ENCODE assay signal across 9 cellular contexts in genomic region chr7:6576024-6576866, GRCh38. TPM values are rescaled to one million over a fixed set of nuclear protein-coding genes. Genes with fewer than 3 reads are reported as not detected.
A peak's percentile ranks its signal among the peaks of the same experiment; 100 is the strongest.
DNase-seq lines count a peak whose midpoint lies in the region; ATAC-seq, FAIRE-seq and TF ChIP-seq lines count a peak whose summit lies in the region.
"Had no signal": no experiment of that assay in that cellular context is flagged by ENCODE, and none has a peak within 500 bp of the region (broad histone marks: within the 10 kb centered on the region; RNA-seq: fewer than 3 reads in every experiment).

No MANE protein-coding gene starts in this region.

- TF ChIP-seq POLR2A in GM12892 (IDR thresholded peaks at IDR 0.05; ENCODE audit: low read depth, low read length) = no peak

- no peak for FAIRE-seq in GM12892 (lab: Jason Lieb, UNC)

- intact Hi-C loops in MCF 10A (cut with micrococcal nuclease) = no loop called here
- intact Hi-C loops in head of caudate nucleus (cut with DNase I) = no loop called here

- H3K9ac ChIP-seq in BLaER1 treated with 17β-estradiol and CSF1 and Interleukin-3, amounts not matched to agents 10 nM and 100 nM = peak overlapping the region in 9 of 11 experiments; percentile 21 to 95 (median 90); a peak in 13 of 22 replicates

- H3K27ac ChIP-seq in BLaER1 treated with 17β-estradiol and CSF1 and Interleukin-3, amounts not matched to agents 10 nM and 100 nM = peak overlapping the region in 10 of 11 experiments; percentile 36 to 97 (median 92); a peak in 20 of 22 replicates

- H3K4me3 Mint-ChIP-seq in IgD-negative memory B cell (peak overlapping the region; percentile 59 to 91 (median 72)), MCF 10A (ENCODE audit: unreplicated experiment) (peak overlapping the region; percentile 85), nephron progenitor cell (peak overlapping the region; percentile 73)

- POLR2A ChIA-PET in MCF 10A (lab: Yijun Ruan, JAX) = interaction anchor here (0.7 kb wide), 1 partner anchor 13 kb away, joined by 3 read pairs; the partner anchor contains the start of gene INTS15

- peaks cover 9 to 14% (median 10%) of the 10 kb centered on the region in 3 donors for H3K4me1 Mint-ChIP-seq in IgD-negative memory B cell
- H3K4me1 Mint-ChIP-seq in MCF 10A (ENCODE audit: insufficient read depth, unreplicated experiment) = peaks cover 10% of the 10 kb centered on the region
- H3K4me1 Mint-ChIP-seq in nephron progenitor cell = peaks cover 31% of the 10 kb centered on the region

- no peaks in the 10 kb centered on the region; a peak in 1 of 22 replicates for H4K20me1 ChIP-seq in BLaER1 treated with 17β-estradiol and CSF1 and Interleukin-3, amounts not matched to agents 10 nM and 100 nM

- CTCF ChIA-PET in MCF 10A (lab: Yijun Ruan, JAX) = interaction anchor here (0.6 to 3.0 kb wide), 6 partner anchors 10 to 977 kb away, joined by 3 to 12 read pairs (median 3); no protein-coding TSS in a partner anchor

- peaks cover 4% of the 10 kb centered on the region for H3K27me3 Mint-ChIP-seq in IgD-negative memory B cell
- no peaks in the 10 kb centered on the region for H3K27me3 Mint-ChIP-seq in MCF 10A (ENCODE audit: insufficient read depth, unreplicated experiment)
- H3K27me3 Mint-ChIP-seq in nephron progenitor cell (ENCODE audit: low read depth, poor library complexity) = peaks cover 19% of the 10 kb centered on the region

- TSS peak; percentile 74 for BruUV-seq in MCF 10A (replicated peaks; lab: Mats Ljungman, UMichigan)

- 0 out of 22 replicates have a peak, but pooled peaks cover 0 to 4% (median 0%) of the 10 kb centered on the region in 11 experiments for H3K36me3 ChIP-seq in BLaER1 treated with 17β-estradiol and CSF1 and Interleukin-3, amounts not matched to agents 10 nM and 100 nM

- peaks cover 58 to 94% (median 92%) of the 10 kb centered on the region in 10 experiments for H3K4me1 ChIP-seq in BLaER1 treated with 17β-estradiol and CSF1 and Interleukin-3, amounts not matched to agents 10 nM and 100 nM

- TF ChIP-seq CTCF in MCF 10A (IDR thresholded peaks at IDR 0.05; ENCODE audit: unreplicated experiment) = no peak
- no peak for TF ChIP-seq CTCF in nephron progenitor cell (IDR thresholded peaks at IDR 0.05)

- H3K27ac Mint-ChIP-seq in IgD-negative memory B cell (peak overlapping the region in 1 of 3 donors; percentile 79), MCF 10A (ENCODE audit: low read depth, unreplicated experiment) (peak overlapping the region; percentile 95), nephron progenitor cell (no peak overlapping the region)

- H3K9me3 Mint-ChIP-seq in IgD-negative memory B cell = no peaks in the 10 kb centered on the region
- H3K9me3 Mint-ChIP-seq in MCF 10A (ENCODE audit: unreplicated experiment) = no peaks in the 10 kb centered on the region
- no peaks in the 10 kb centered on the region for H3K9me3 Mint-ChIP-seq in nephron progenitor cell

- peak overlapping the region; percentile 54 to 92 (median 85) for H3K4me2 ChIP-seq in BLaER1 treated with 17β-estradiol and CSF1 and Interleukin-3, amounts not matched to agents 10 nM and 100 nM

- no peaks in the 10 kb centered on the region for H3K9me3 ChIP-seq in BLaER1 treated with 17β-estradiol and CSF1 and Interleukin-3, amounts not matched to agents 10 nM and 100 nM (replicated peaks in 1 of 11)

- H3K36me3 Mint-ChIP-seq in IgD-negative memory B cell (peaks cover 1% of the 10 kb centered on the region), MCF 10A (ENCODE audit: insufficient read depth, unreplicated experiment) (peaks cover 10% of the 10 kb centered on the region), nephron progenitor cell (ENCODE audit: low read depth) (peaks cover 24% of the 10 kb centered on the region)

- no peaks in the 10 kb centered on the region for H3K27me3 ChIP-seq in BLaER1 treated with 17β-estradiol and CSF1 and Interleukin-3, amounts not matched to agents 10 nM and 100 nM

- peak overlapping the region in 9 of 10 experiments; percentile 56 to 79 (median 67); a peak in 15 of 20 replicates for H3K4me3 ChIP-seq in BLaER1 treated with 17β-estradiol and CSF1 and Interleukin-3, amounts not matched to agents 10 nM and 100 nM

- ATAC-seq in GM18858 (IDR thresholded peaks at IDR 0.05; ENCODE audit: unreplicated experiment) = no peak
- ATAC-seq in GM18520 (IDR thresholded peaks at IDR 0.05; ENCODE audit: unreplicated experiment) = no peak

- DNase-seq in MCF 10A (ENCODE audit: unreplicated experiment) (no peak), nephron progenitor cell (no peak), GM12892 (ENCODE audit: insufficient read length) (no peak), head of caudate nucleus (no peak)

RNA-seq across cellular contexts. Expression of gene ZDHHC4, which starts 1.0 kb away (rescaled TPM):
- 71.7 TPM for polyA plus RNA-seq in IgD-negative memory B cell
- 41.8 and 45.6 TPM in 2 replicates for total RNA-seq in MCF 10A (2022)
- 27.8 TPM for polyA plus RNA-seq in GM12892 (2012; ENCODE audit: missing spikeins)

RNA-seq across cellular contexts. Expression of gene INTS15, which starts 13.6 kb away (rescaled TPM):
- polyA plus RNA-seq in IgD-negative memory B cell = 41.3 TPM
- total RNA-seq in MCF 10A (2022) = 25.4 and 26.5 TPM in 2 replicates
- polyA plus RNA-seq in GM12892 (2012; ENCODE audit: missing spikeins) = 13.3 TPM

RNA-seq across cellular contexts. Expression of gene GRID2IP, which starts 25.0 kb away (rescaled TPM):
- polyA plus RNA-seq in IgD-negative memory B cell = 0.09 TPM
- not detected in 2 replicates for total RNA-seq in MCF 10A (2022)
- polyA plus RNA-seq in GM12892 (2012; ENCODE audit: missing spikeins) = not detected
- total RNA-seq: subcutaneous adipose tissue had no signal

RNA-seq across cellular contexts. Expression of gene ZNF853, which starts 39.2 kb away (rescaled TPM):
- polyA plus RNA-seq in IgD-negative memory B cell = 1.5 TPM
- total RNA-seq in MCF 10A (2022) = not detected in 2 replicates
- polyA plus RNA-seq in GM12892 (2012; ENCODE audit: missing spikeins) = 0.06 TPM
